Comparison of ENCODE assay signal across 18 cellular contexts in the genomic region with DNA sequence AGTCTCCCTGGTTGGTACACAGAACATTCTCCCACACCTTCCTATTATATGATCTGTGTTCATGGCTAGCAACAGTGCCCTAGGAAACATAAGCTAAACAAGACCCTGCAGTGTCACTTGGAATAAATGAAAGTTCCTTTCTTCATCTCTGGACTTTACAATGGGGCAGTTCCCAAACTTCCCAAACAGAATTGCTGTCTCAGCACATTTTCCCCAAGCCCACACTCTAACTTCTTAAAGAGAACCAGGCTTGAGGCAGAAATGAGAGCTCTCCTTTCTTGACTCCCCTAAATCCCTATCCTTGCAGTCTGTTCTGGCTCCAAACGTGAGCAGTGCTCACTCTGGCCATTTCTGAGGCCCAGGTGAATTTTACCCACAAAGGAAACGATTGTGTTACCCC.
A peak's percentile ranks its signal among the peaks of the same experiment; 100 is the strongest.
DNase-seq lines count a peak whose midpoint lies in the region; ATAC-seq, FAIRE-seq and TF ChIP-seq lines count a peak whose summit lies in the region.
"Had no signal": no experiment of that assay in that cellular context is flagged by ENCODE, and none has a peak within 500 bp of the region (broad histone marks: within the 10 kb centered on the region; RNA-seq: fewer than 3 reads in every experiment).

No MANE protein-coding gene starts in this region.

- H3K9me3 Mint-ChIP-seq in T-helper 2 cell treated with Interferon-gamma antibody and Interleukin-4, amounts not matched to agents 5 μg/mL and 100 μg/mL, for 36 hours, result no peaks in the 10 kb centered on the region
- H3K9me3 Mint-ChIP-seq in GM23338, result no peaks in the 10 kb centered on the region; the same call in 2 of the 3 replicates

- H4K91ac ChIP-seq in H1 (replicated peaks; ENCODE audit: insufficient read length, low read length), result no peak overlapping the region

- CTCF ChIA-PET in H1 (lab: Charles Lee; ENCODE audit: partially characterized antibody), result interaction anchor here (0.8 to 1.4 kb wide), 3 partner anchors 9 to 116 kb away, joined by 3 read pairs; no protein-coding TSS in a partner anchor

- no peak overlapping the region; the same call in 1 of the 2 replicates for H2BK15ac ChIP-seq in H1 (ENCODE audit: low read length)

- H3K56ac ChIP-seq in H1 (replicated peaks; ENCODE audit: insufficient read length, low read depth, low read length), result no peak overlapping the region

- no peak for ATAC-seq in GM23338
- no peak for ATAC-seq in left colon

- H4K20me1 ChIP-seq in GM23338 (replicated peaks; ENCODE audit: insufficient read depth) (no peaks in the 10 kb centered on the region), H1 (replicated peaks in 1 of 2; ENCODE audit: control insufficient read depth in 1 of 2, insufficient read depth in 2 of 2, low read length in 2 of 2) (no peaks in the 10 kb centered on the region), MM.1S (ENCODE audit: insufficient read depth, low read length) (no peaks in the 10 kb centered on the region)
- H4K20me1 ChIP-seq: BLaER1 had no signal

- TF ChIP-seq RAD21 in H1 (IDR thresholded peaks at IDR 0.05 in 1 of 2, conservative IDR thresholded peaks at IDR 0.05 in 1 of 2; ENCODE audit: low read depth in 2 of 2, low read length in 2 of 2), result no peak

- no peak overlapping the region for H2BK12ac ChIP-seq in H1 (ENCODE audit: low read depth, low read length)

- no peaks in the 10 kb centered on the region for H3K79me2 ChIP-seq in GM23338 (replicated peaks; ENCODE audit: insufficient read depth)
- no peaks in the 10 kb centered on the region for H3K79me2 ChIP-seq in H1 (ENCODE audit: control insufficient read depth in 1 of 2, insufficient read depth in 2 of 2, low read length in 2 of 2)
- H3K79me2 ChIP-seq in MM.1S (ENCODE audit: low read length), result no peaks in the 10 kb centered on the region

- no peak overlapping the region for H2AK5ac ChIP-seq in H1 (ENCODE audit: low read depth, low read length)

- H3K4me3 Mint-ChIP-seq in T-helper 2 cell treated with Interferon-gamma antibody and Interleukin-4, amounts not matched to agents 5 μg/mL and 100 μg/mL, for 36 hours, result no peak overlapping the region
- H3K4me3 Mint-ChIP-seq in GM23338, result no peak overlapping the region
- H3K4me3 Mint-ChIP-seq: CD14-positive monocyte; CD4-positive, alpha-beta memory T cell had no signal

- peak overlapping the region; percentile 38; the same call in 1 of the 2 replicates for H2AFZ ChIP-seq in GM23338
- no peak overlapping the region for H2AFZ ChIP-seq in H1 (ENCODE audit: low read length)
- H2AFZ ChIP-seq in MM.1S (ENCODE audit: low read length), result no peak overlapping the region

- H3K4ac ChIP-seq in H1 (replicated peaks; ENCODE audit: insufficient read length, low read depth, low read length), result no peak overlapping the region

- no peaks in the 10 kb centered on the region for H3K36me3 ChIP-seq in GM23338 (ENCODE audit: insufficient read depth)
- no peaks in the 10 kb centered on the region for H3K36me3 ChIP-seq in H1 (ENCODE audit: control insufficient read depth in 2 of 4, insufficient read depth in 4 of 4, low read length in 3 of 4)
- no peaks in the 10 kb centered on the region for H3K36me3 ChIP-seq in MM.1S (replicated peaks; ENCODE audit: insufficient read depth, low read length)
- H3K36me3 ChIP-seq: BLaER1 had no signal

- H3K9ac ChIP-seq in H1 (replicated peaks in 1 of 4; ENCODE audit: extremely low read depth in 1 of 4, low read depth in 3 of 4, low read length in 3 of 4) (no peak overlapping the region), MM.1S (ENCODE audit: low read length) (no peak overlapping the region)
- H3K9ac ChIP-seq: BLaER1 had no signal

- no peaks in the 10 kb centered on the region for H3F3A ChIP-seq in GM23338 (replicated peaks; ENCODE audit: low read depth)
- peaks cover 4% of the 10 kb centered on the region for H3F3A ChIP-seq in MM.1S (ENCODE audit: insufficient read depth, low read length)

- no peak overlapping the region for H3K14ac ChIP-seq in H1 (ENCODE audit: insufficient read length)

- no peak for FAIRE-seq in H1 (lab: Jason Lieb, UNC)
- FAIRE-seq: GM12892, GM18507, H54 had no signal

- H4K8ac ChIP-seq in H1 (ENCODE audit: extremely low read depth, insufficient read depth, low read length), result no peak overlapping the region

- TF ChIP-seq CTCF in GM23338 (conservative IDR thresholded peaks at IDR 0.05; ENCODE audit: low read depth in 2 of 2) (no peak), H1 (IDR thresholded peaks at IDR 0.05; ENCODE audit: control extremely low read depth in 1 of 3, insufficient read depth in 1 of 3, low read depth in 1 of 3, low read length in 3 of 3) (no peak), MM.1S (IDR thresholded peaks at IDR 0.05; ENCODE audit: low read length) (no peak)

- no peak for TF ChIP-seq EP300 in H1 (IDR thresholded peaks at IDR 0.05; ENCODE audit: borderline replicate concordance in 1 of 2, low read depth in 2 of 2, low read length in 2 of 2)

- H2BK20ac ChIP-seq in H1 (ENCODE audit: low read length), result no peak overlapping the region

- H3K27ac Mint-ChIP-seq in T-helper 2 cell treated with Interferon-gamma antibody and Interleukin-4, amounts not matched to agents 5 μg/mL and 100 μg/mL, for 36 hours, result peak overlapping the region; percentile 20
- H3K27ac Mint-ChIP-seq in GM23338, result no peak overlapping the region
- H3K27ac Mint-ChIP-seq: CD14-positive monocyte had no signal

- intact Hi-C loops in left colon (cut with DNase I, micrococcal nuclease), result no loop called here

- no peaks in the 10 kb centered on the region for H3K23me2 ChIP-seq in H1 (ENCODE audit: low read depth, low read length)

- no peak overlapping the region for H2BK120ac ChIP-seq in H1 (replicated peaks; ENCODE audit: low read depth, low read length)

- no peak for DNase-seq in T-helper 2 cell treated with Interferon-gamma antibody and Interleukin-4, amounts not matched to agents 5 μg/mL and 100 μg/mL, for 36 hours (ENCODE audit: low spot score)
- no peak for DNase-seq in T-helper 2 cell
- no peak for DNase-seq in GM23338 (ENCODE audit: low spot score)
- DNase-seq in H1 (ENCODE audit: low read depth in 1 of 2, low spot score in 2 of 2), result no peak
- peak; percentile 1 for DNase-seq in superior temporal gyrus (ENCODE audit: extremely low spot score)
- no peak for DNase-seq in left colon
- no peak for DNase-seq in MM.1S
- DNase-seq: CD4-positive, alpha-beta memory T cell; DMS153; DMS79; GDM1; HCEC 1CT had no signal

- no peaks in the 10 kb centered on the region for H3K27me3 Mint-ChIP-seq in T-helper 2 cell treated with Interferon-gamma antibody and Interleukin-4, amounts not matched to agents 5 μg/mL and 100 μg/mL, for 36 hours (ENCODE audit: low read depth)
- no peaks in the 10 kb centered on the region for H3K27me3 Mint-ChIP-seq in GM23338 (ENCODE audit: insufficient read depth, low read depth, poor library complexity)
- H3K27me3 Mint-ChIP-seq: CD4-positive, alpha-beta memory T cell had no signal

- H3K36me3 Mint-ChIP-seq in T-helper 2 cell treated with Interferon-gamma antibody and Interleukin-4, amounts not matched to agents 5 μg/mL and 100 μg/mL, for 36 hours (ENCODE audit: low read depth), result no peaks in the 10 kb centered on the region
- no peaks in the 10 kb centered on the region; the same call in 2 of the 3 replicates for H3K36me3 Mint-ChIP-seq in GM23338 (ENCODE audit: low read depth)
- H3K36me3 Mint-ChIP-seq: CD14-positive monocyte; CD4-positive, alpha-beta memory T cell had no signal

- no peaks in the 10 kb centered on the region for H3K79me1 ChIP-seq in H1 (ENCODE audit: low read depth, low read length)

- no peaks in the 10 kb centered on the region for H3K4me1 ChIP-seq in GM23338 (ENCODE audit: insufficient read depth)
- H3K4me1 ChIP-seq in H1 (replicated peaks in 1 of 4; ENCODE audit: control insufficient read depth in 3 of 4, insufficient read depth in 4 of 4, low read length in 3 of 4), result peaks cover 0 to 3% (median 0%) of the 10 kb centered on the region in 4 experiments; a peak in 3 of 7 replicates
- H3K4me1 ChIP-seq in MM.1S (ENCODE audit: low read length), result peaks cover 13% of the 10 kb centered on the region
- H3K4me1 ChIP-seq: BLaER1 had no signal

- no peak overlapping the region for H2BK5ac ChIP-seq in H1 (ENCODE audit: low read depth, low read length)

- WGBS in H1 (ENCODE audit: extremely low coverage in 1 of 2, insufficient coverage in 1 of 2, insufficient read length in 1 of 2, insufficient replicate concordance in 2 of 2, low coverage in 1 of 2, low lambda C conversion rate in 2 of 2, missing lambda C conversion rate in 1 of 2), 2 experiments, result 69% methylated on average over 2 of the region's 2 CpGs; no CpG with 5 or more reads in 1 of the 2 experiments

- H3K9me3 ChIP-seq in H1 (ENCODE audit: insufficient read depth in 2 of 2, low read depth in 1 of 2, low read length in 1 of 2) (no peaks in the 10 kb centered on the region), MM.1S (replicated peaks; ENCODE audit: insufficient read depth, low read length) (no peaks in the 10 kb centered on the region)
- H3K9me3 ChIP-seq: BLaER1 had no signal

- H3K27me3 ChIP-seq in GM23338 (ENCODE audit: insufficient read depth) (no peaks in the 10 kb centered on the region), H1 (replicated peaks in 1 of 4; ENCODE audit: control insufficient read depth in 3 of 4, extremely low read depth in 1 of 4, insufficient read depth in 3 of 4, low read length in 3 of 4) (no peaks in the 10 kb centered on the region), MM.1S (replicated peaks; ENCODE audit: insufficient read depth, low read length) (no peaks in the 10 kb centered on the region)
- H3K27me3 ChIP-seq: BLaER1 had no signal

- no peak overlapping the region for H3K23ac ChIP-seq in H1 (ENCODE audit: insufficient read length)

- H3K27ac ChIP-seq in GM23338 (ENCODE audit: low read depth) (no peak overlapping the region), H1 (ENCODE audit: low read depth, low read length) (no peak overlapping the region), MM.1S (ENCODE audit: low read length) (no peak overlapping the region)
- H3K27ac ChIP-seq: 22Rv1, BLaER1 had no signal

- H3K4me3 ChIP-seq in GM23338 (no peak overlapping the region), H1 (ENCODE audit: extremely low read depth in 1 of 4, insufficient read depth in 2 of 4, low read depth in 3 of 4, low read length in 4 of 4) (no peak overlapping the region), MM.1S (ENCODE audit: low read length) (no peak overlapping the region)
- H3K4me3 ChIP-seq: BLaER1 had no signal

- H4K5ac ChIP-seq in H1 (ENCODE audit: insufficient read length, low read depth, low read length), result no peak overlapping the region

- peaks cover 20% of the 10 kb centered on the region for H3K4me1 Mint-ChIP-seq in T-helper 2 cell treated with Interferon-gamma antibody and Interleukin-4, amounts not matched to agents 5 μg/mL and 100 μg/mL, for 36 hours (ENCODE audit: low read depth)
- H3K4me1 Mint-ChIP-seq in GM23338, result peaks cover 5% of the 10 kb centered on the region

- TF ChIP-seq POLR2A in H1 (IDR thresholded peaks at IDR 0.05; ENCODE audit: control extremely low read depth in 1 of 2, low read depth in 2 of 2, low read length in 2 of 2), result no peak

- no peak overlapping the region for H3K18ac ChIP-seq in H1 (ENCODE audit: extremely low read depth, low read length)

- POLR2A ChIA-PET in H1 (lab: Charles Lee; ENCODE audit: partially characterized antibody), result no interaction called here

- H3K4me2 ChIP-seq in GM23338, result no peak overlapping the region
- no peak overlapping the region for H3K4me2 ChIP-seq in H1 (ENCODE audit: insufficient read depth in 1 of 2, low read depth in 2 of 2, low read length in 2 of 2)
- H3K4me2 ChIP-seq in MM.1S (ENCODE audit: low read depth, low read length), result no peak overlapping the region
- H3K4me2 ChIP-seq: BLaER1 had no signal

- no peaks in the 10 kb centered on the region for H3K9me2 ChIP-seq in GM23338 (ENCODE audit: insufficient read depth)
- H3K9me2 ChIP-seq in MM.1S (replicated peaks; ENCODE audit: insufficient read depth, low read length), result no peaks in the 10 kb centered on the region
